8 cellular contexts compared by ENCODE assay signal in the genomic region with DNA sequence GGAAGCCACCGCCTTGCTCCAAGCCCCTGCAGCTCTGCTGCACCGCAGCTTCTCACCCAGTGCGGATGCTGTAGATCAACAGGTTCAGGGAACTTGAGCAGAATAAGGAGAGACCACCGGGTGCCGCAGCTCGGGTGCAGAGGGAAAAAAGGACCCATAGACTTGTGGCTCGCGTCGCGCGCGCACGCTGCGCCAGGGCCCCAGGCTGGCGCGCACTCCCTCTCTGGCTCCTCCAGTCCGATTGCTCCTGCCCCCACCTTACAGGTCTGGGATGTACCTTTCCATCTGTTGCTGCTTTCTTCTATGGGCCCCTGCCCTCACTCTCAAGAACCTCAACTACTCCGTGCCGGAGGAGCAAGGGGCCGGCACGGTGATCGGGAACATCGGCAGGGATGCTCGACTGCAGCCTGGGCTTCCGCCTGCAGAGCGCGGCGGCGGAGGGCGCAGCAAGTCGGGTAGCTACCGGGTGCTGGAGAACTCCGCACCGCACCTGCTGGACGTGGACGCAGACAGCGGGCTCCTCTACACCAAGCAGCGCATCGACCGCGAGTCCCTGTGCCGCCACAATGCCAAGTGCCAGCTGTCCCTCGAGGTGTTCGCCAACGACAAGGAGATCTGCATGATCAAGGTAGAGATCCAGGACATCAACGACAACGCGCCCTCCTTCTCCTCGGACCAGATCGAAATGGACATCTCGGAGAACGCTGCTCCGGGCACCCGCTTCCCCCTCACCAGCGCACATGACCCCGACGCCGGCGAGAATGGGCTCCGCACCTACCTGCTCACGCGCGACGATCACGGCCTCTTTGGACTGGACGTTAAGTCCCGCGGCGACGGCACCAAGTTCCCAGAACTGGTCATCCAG. TPM values are rescaled to one million over a fixed set of nuclear protein-coding genes. Genes with fewer than 3 reads are reported as not detected.
A peak's percentile ranks its signal among the peaks of the same experiment; 100 is the strongest.
DNase-seq lines count a peak whose midpoint lies in the region; ATAC-seq and TF ChIP-seq lines count a peak whose summit lies in the region.

No MANE protein-coding gene starts in this region.

- intact Hi-C loops in ascending aorta (cut with DNase I) = no loop called here

- TF ChIP-seq CTCF in HEK293 (tag by site-specific recombination; IDR thresholded peaks at IDR 0.05) (no peak), ascending aorta (IDR thresholded peaks at IDR 0.05) (no peak), smooth muscle cell (IDR thresholded peaks at IDR 0.05; ENCODE audit: borderline replicate concordance, insufficient read depth, poor library complexity, severe bottlenecking) (no peak)

- DNase-seq in ascending aorta (ENCODE audit: low spot score in 2 of 2) (peak in 1 of 2 donors; percentile 56), iPS-NIHi11 (ENCODE audit: low spot score) (peak; percentile 28), smooth muscle cell (lab: John Stamatoyannopoulos, UW; ENCODE audit: unreplicated experiment) (no peak), HUDEP-2 (lab: John Stamatoyannopoulos, UW; ENCODE audit: unreplicated experiment in 76 of 76) (no peak), epidermal melanocyte (ENCODE audit: insufficient read length, low spot score) (no peak)

- POLR2A ChIA-PET in HEK293 (lab: Yijun Ruan, JAX) = no interaction called here

- peak overlapping the region; percentile 71 for H2AFZ ChIP-seq in smooth muscle cell (ENCODE audit: low read depth)

- H3K36me3 ChIP-seq in HEK293 (ENCODE audit: control insufficient read depth in 2 of 2, insufficient read depth in 1 of 2, low read length in 2 of 2) (peaks cover 0 to 16% of the 10 kb centered on the region in 2 experiments; a peak in 1 of 3 replicates), ascending aorta (no peaks in the 10 kb centered on the region), smooth muscle cell (ENCODE audit: low read depth) (no peaks in the 10 kb centered on the region)

- no peak overlapping the region for H3K9ac ChIP-seq in smooth muscle cell (ENCODE audit: low read depth)

- no peaks in the 10 kb centered on the region for H3K4me1 ChIP-seq in HEK293 (ENCODE audit: control insufficient read depth, insufficient read depth, low read length)
- peaks cover 4 to 7% of the 10 kb centered on the region in 2 donors for H3K4me1 ChIP-seq in ascending aorta
- H3K4me1 ChIP-seq in smooth muscle cell (ENCODE audit: low read depth) = peaks cover 10% of the 10 kb centered on the region

- H3K4me2 ChIP-seq in smooth muscle cell = peak overlapping the region; percentile 88

- ATAC-seq in GM21825 (IDR thresholded peaks at IDR 0.05; ENCODE audit: unreplicated experiment) = no peak
- no peak for ATAC-seq in HG03280 (IDR thresholded peaks at IDR 0.05; ENCODE audit: unreplicated experiment)

- CTCF ChIA-PET in HEK293 (lab: Yijun Ruan, JAX) = interaction anchor here (0.6 kb wide), 1 partner anchor 119 kb away, joined by 3 read pairs; no protein-coding TSS in a partner anchor

- H3K4me3 ChIP-seq in HEK293 (ENCODE audit: low read depth, low read length) = peak overlapping the region; percentile 72
- H3K4me3 ChIP-seq in ascending aorta = peak overlapping the region; percentile 59 to 65
- peak overlapping the region; percentile 63 for H3K4me3 ChIP-seq in smooth muscle cell

- no peaks in the 10 kb centered on the region for H3K79me2 ChIP-seq in smooth muscle cell (ENCODE audit: low read depth)

- 4% methylated on average over 69 of the region's 70 CpGs for WGBS in smooth muscle cell (ENCODE audit: low lambda C conversion rate)

- H4K20me1 ChIP-seq in smooth muscle cell (ENCODE audit: low read depth) = peaks cover 58% of the 10 kb centered on the region

- H3F3A ChIP-seq in smooth muscle cell (ENCODE audit: low read depth) = peaks cover 8% of the 10 kb centered on the region

- H3K9me3 ChIP-seq in HEK293 (ENCODE audit: control insufficient read depth, insufficient read depth, low read depth, low read length) (no peaks in the 10 kb centered on the region), ascending aorta (no peaks in the 10 kb centered on the region), smooth muscle cell (replicated peaks; ENCODE audit: low read depth) (no peaks in the 10 kb centered on the region)

- peaks cover 16% of the 10 kb centered on the region for H3K27me3 ChIP-seq in ascending aorta
- peaks cover 53% of the 10 kb centered on the region for H3K27me3 ChIP-seq in smooth muscle cell (ENCODE audit: low read depth)

- H3K27ac ChIP-seq in HEK293 (ENCODE audit: extremely low read depth, low read depth, low read length) = peak overlapping the region; percentile 57
- H3K27ac ChIP-seq in ascending aorta = no peak overlapping the region
- H3K27ac ChIP-seq in smooth muscle cell (ENCODE audit: low read depth) = no peak overlapping the region

TF ChIP-seq in HEK293, 187 proteins besides CTCF, POLR2A, EP300 and RAD21:
- TF ChIP-seq KLF7 (tag by site-specific recombination; IDR thresholded peaks at IDR 0.05; ENCODE audit: borderline replicate concordance) (no peak), ZNF140 (tag by site-specific recombination; IDR thresholded peaks at IDR 0.05) (no peak), ZNF202 (tag by site-specific recombination; IDR thresholded peaks at IDR 0.05; ENCODE audit: borderline replicate concordance) (0 out of 2 replicates have a peak, but pooled peaks have one; percentile 11), SCRT2 (tag by site-specific recombination; IDR thresholded peaks at IDR 0.05) (peak; percentile 83), ZNF514 (tag by site-specific recombination; IDR thresholded peaks at IDR 0.05) (no peak)
- TF ChIP-seq, protein P1, sequence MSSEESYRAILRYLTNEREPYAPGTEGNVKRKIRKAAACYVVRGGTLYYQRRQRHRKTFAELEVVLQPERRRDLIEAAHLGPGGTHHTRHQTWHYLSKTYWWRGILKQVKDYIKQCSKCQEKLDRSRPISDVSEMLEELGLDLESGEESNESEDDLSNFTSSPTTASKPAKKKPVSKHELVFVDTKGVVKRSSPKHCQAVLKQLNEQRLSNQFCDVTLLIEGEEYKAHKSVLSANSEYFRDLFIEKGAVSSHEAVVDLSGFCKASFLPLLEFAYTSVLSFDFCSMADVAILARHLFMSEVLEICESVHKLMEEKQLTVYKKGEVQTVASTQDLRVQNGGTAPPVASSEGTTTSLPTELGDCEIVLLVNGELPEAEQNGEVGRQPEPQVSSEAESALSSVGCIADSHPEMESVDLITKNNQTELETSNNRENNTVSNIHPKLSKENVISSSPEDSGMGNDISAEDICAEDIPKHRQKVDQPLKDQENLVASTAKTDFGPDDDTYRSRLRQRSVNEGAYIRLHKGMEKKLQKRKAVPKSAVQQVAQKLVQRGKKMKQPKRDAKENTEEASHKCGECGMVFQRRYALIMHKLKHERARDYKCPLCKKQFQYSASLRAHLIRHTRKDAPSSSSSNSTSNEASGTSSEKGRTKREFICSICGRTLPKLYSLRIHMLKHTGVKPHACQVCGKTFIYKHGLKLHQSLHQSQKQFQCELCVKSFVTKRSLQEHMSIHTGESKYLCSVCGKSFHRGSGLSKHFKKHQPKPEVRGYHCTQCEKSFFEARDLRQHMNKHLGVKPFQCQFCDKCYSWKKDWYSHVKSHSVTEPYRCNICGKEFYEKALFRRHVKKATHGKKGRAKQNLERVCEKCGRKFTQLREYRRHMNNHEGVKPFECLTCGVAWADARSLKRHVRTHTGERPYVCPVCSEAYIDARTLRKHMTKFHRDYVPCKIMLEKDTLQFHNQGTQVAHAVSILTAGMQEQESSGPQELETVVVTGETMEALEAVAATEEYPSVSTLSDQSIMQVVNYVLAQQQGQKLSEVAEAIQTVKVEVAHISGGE (tag by site-specific recombination; conservative IDR thresholded peaks at IDR 0.05; ENCODE audit: low read depth) = no peak

RNA-seq across cellular contexts. Expression of a gene that starts 1.0 kb away (rescaled TPM):
- 36.0 TPM for total RNA-seq in ascending aorta
- total RNA-seq in smooth muscle cell = 9.6 and 9.7 TPM in 2 replicates
- 5.7 and 5.9 TPM in 2 replicates for polyA plus RNA-seq in smooth muscle cell
